16 cellular contexts compared by ENCODE assay signal in genomic region chr3:184491011-184491576, GRCh38.
DNase-seq lines count a peak whose midpoint lies in the region; ATAC-seq and TF ChIP-seq lines count a peak whose summit lies in the region.
"Had no signal": no experiment of that assay in that cellular context is flagged by ENCODE, and none has a peak within 500 bp of the region (broad histone marks: within the 10 kb centered on the region; RNA-seq: fewer than 3 reads in every experiment).

No MANE protein-coding gene starts in this region.

- no peak for DNase-seq in stimulated activated naive CD8-positive, alpha-beta T cell treated with anti-CD3 and anti-CD28 coated beads, Interleukin-15, amount 100 ng/mL, for 72 hours
- no peak for DNase-seq in stimulated activated naive CD8-positive, alpha-beta T cell treated with anti-CD3 and anti-CD28 coated beads, Interleukin-15, Interleukin-2, amounts not matched to agents 100 U/mL and 50 U/mL, for 24 hours
- DNase-seq in body of pancreas = peak in 3 of 4 donors; percentile 17 to 20 (median 17)
- DNase-seq in lower lobe of right lung = peak; percentile 66
- no peak for DNase-seq in NK-92 treated with Interleukin-12 subunit alpha and Interleukin-12 subunit beta, amount 100 ng/mL, for 24 hours (lab: John Stamatoyannopoulos, UW)
- DNase-seq in SJCRH30 = no peak
- DNase-seq in NCI-H2171 (lab: John Stamatoyannopoulos, UW) = no peak
- DNase-seq: activated naive CD8-positive, alpha-beta T cell treated with anti-CD3 and anti-CD28 coated beads for 36 hours; cerebellar nuclear complex; heart left ventricle; T-cell had no signal

- H3K27ac Mint-ChIP-seq in stimulated activated naive CD8-positive, alpha-beta T cell treated with anti-CD3 and anti-CD28 coated beads, Interleukin-15, amount 100 ng/mL, for 72 hours = no peak overlapping the region
- H3K27ac Mint-ChIP-seq: activated naive CD8-positive, alpha-beta T cell treated with anti-CD3 and anti-CD28 coated beads for 36 hours; T-cell had no signal

- H3K4me3 ChIP-seq in body of pancreas (no peak overlapping the region), lower lobe of right lung (peak overlapping the region; percentile 28), urinary bladder (ENCODE audit: low read depth, low read length) (peak overlapping the region; percentile 0), SJCRH30 (no peak overlapping the region)
- H3K4me3 ChIP-seq: heart left ventricle, thoracic aorta had no signal

- intact Hi-C loops in body of pancreas (cut with DNase I) = no loop called here
- intact Hi-C loops in lower lobe of right lung (cut with DNase I) = no loop called here

- H3K9me3 Mint-ChIP-seq in stimulated activated naive CD8-positive, alpha-beta T cell treated with anti-CD3 and anti-CD28 coated beads, Interleukin-15, amount 100 ng/mL, for 72 hours = no peaks in the 10 kb centered on the region
- H3K9me3 Mint-ChIP-seq: activated naive CD8-positive, alpha-beta T cell treated with anti-CD3 and anti-CD28 coated beads for 36 hours; T-cell had no signal

- no peaks in the 10 kb centered on the region for H3K9me3 ChIP-seq in body of pancreas
- H3K9me3 ChIP-seq in lower lobe of right lung = no peaks in the 10 kb centered on the region
- H3K9me3 ChIP-seq in SJCRH30 (replicated peaks) = no peaks in the 10 kb centered on the region
- H3K9me3 ChIP-seq: heart left ventricle, thoracic aorta had no signal

- H3K27me3 Mint-ChIP-seq in stimulated activated naive CD8-positive, alpha-beta T cell treated with anti-CD3 and anti-CD28 coated beads, Interleukin-15, amount 100 ng/mL, for 72 hours = peaks cover 73% of the 10 kb centered on the region

- no peak overlapping the region for H3K4me3 Mint-ChIP-seq in stimulated activated naive CD8-positive, alpha-beta T cell treated with anti-CD3 and anti-CD28 coated beads, Interleukin-15, amount 100 ng/mL, for 72 hours
- H3K4me3 Mint-ChIP-seq: activated naive CD8-positive, alpha-beta T cell treated with anti-CD3 and anti-CD28 coated beads for 36 hours; neural crest cell had no signal

- no peak for TF ChIP-seq CTCF in body of pancreas (IDR thresholded peaks at IDR 0.05)
- TF ChIP-seq CTCF in lower lobe of right lung (IDR thresholded peaks at IDR 0.05) = no peak

- H3K4me1 ChIP-seq in body of pancreas = peaks cover 18% of the 10 kb centered on the region
- H3K4me1 ChIP-seq in lower lobe of right lung = peaks cover 14% of the 10 kb centered on the region
- H3K4me1 ChIP-seq in urinary bladder (ENCODE audit: insufficient read depth) = peaks cover 2% of the 10 kb centered on the region
- peaks cover 32% of the 10 kb centered on the region for H3K4me1 ChIP-seq in SJCRH30

- H3K27ac ChIP-seq in body of pancreas (no peak overlapping the region), lower lobe of right lung (peak overlapping the region; percentile 65), urinary bladder (ENCODE audit: low read depth) (no peak overlapping the region), SJCRH30 (no peak overlapping the region)
- H3K27ac ChIP-seq: heart left ventricle, thoracic aorta had no signal

- H3K27me3 ChIP-seq in body of pancreas = peaks cover 0 to 7% of the 10 kb centered on the region in 2 donors
- peaks cover 25% of the 10 kb centered on the region for H3K27me3 ChIP-seq in lower lobe of right lung (ENCODE audit: low read depth)
- no peaks in the 10 kb centered on the region for H3K27me3 ChIP-seq in SJCRH30

- H3K36me3 ChIP-seq in body of pancreas (replicated peaks in 1 of 2; ENCODE audit: insufficient read depth in 1 of 2, low read depth in 2 of 2) = no peaks in the 10 kb centered on the region
- H3K36me3 ChIP-seq in lower lobe of right lung = no peaks in the 10 kb centered on the region
- no peaks in the 10 kb centered on the region for H3K36me3 ChIP-seq in urinary bladder (ENCODE audit: insufficient read depth)
- H3K36me3 ChIP-seq in SJCRH30 = no peaks in the 10 kb centered on the region
- H3K36me3 ChIP-seq: heart left ventricle, thoracic aorta had no signal

- WGBS in body of pancreas, 2 donors = 11 to 18% methylated on average over 9 to 31 of the region's 31 CpGs
- 26% methylated on average over 31 of the region's 31 CpGs for WGBS in urinary bladder

- peaks cover 8% of the 10 kb centered on the region for H3K4me1 Mint-ChIP-seq in stimulated activated naive CD8-positive, alpha-beta T cell treated with anti-CD3 and anti-CD28 coated beads, Interleukin-15, amount 100 ng/mL, for 72 hours
- H3K4me1 Mint-ChIP-seq: neural crest cell had no signal

- TF ChIP-seq POLR2A in body of pancreas (IDR thresholded peaks at IDR 0.05) = no peak

- ATAC-seq in stimulated activated naive CD8-positive, alpha-beta T cell treated with anti-CD3 and anti-CD28 coated beads, Interleukin-15, amount 100 ng/mL, for 72 hours = peak; percentile 49
- no peak for ATAC-seq in stimulated activated naive CD8-positive, alpha-beta T cell treated with anti-CD3 and anti-CD28 coated beads, Interleukin-15, Interleukin-2, amounts not matched to agents 100 U/mL and 50 U/mL, for 24 hours
- no peak for ATAC-seq in body of pancreas
- peak; percentile 91 to 97 for ATAC-seq in lower lobe of right lung
- ATAC-seq: activated CD4-positive, CD25-positive, alpha-beta regulatory T cell treated with anti-CD3 and anti-CD28 coated beads, Interleukin-2, amount 50 U/mL, for 24 hours; HCT116; heart left ventricle; T-cell had no signal

Comparison
In these comparisons a context has a peak if more than half of its experiments do, and no peak if none do; other contexts are left out.
1. ATAC-seq: peak in stimulated activated naive CD8-positive, alpha-beta T cell treated with anti-CD3 and anti-CD28 coated beads, Interleukin-15, amount 100 ng/mL, for 72 hours (single experiment) and lower lobe of right lung (2 of 2); none in stimulated activated naive CD8-positive, alpha-beta T cell treated with anti-CD3 and anti-CD28 coated beads, Interleukin-15, Interleukin-2, amounts not matched to agents 100 U/mL and 50 U/mL, for 24 hours (single experiment) and body of pancreas (single experiment).
2. DNase-seq: peak in body of pancreas (3 of 4) and lower lobe of right lung (single experiment); none in stimulated activated naive CD8-positive, alpha-beta T cell treated with anti-CD3 and anti-CD28 coated beads, Interleukin-15, amount 100 ng/mL, for 72 hours (0 of 2), stimulated activated naive CD8-positive, alpha-beta T cell treated with anti-CD3 and anti-CD28 coated beads, Interleukin-15, Interleukin-2, amounts not matched to agents 100 U/mL and 50 U/mL, for 24 hours (single experiment), NK-92 treated with Interleukin-12 subunit alpha and Interleukin-12 subunit beta, amount 100 ng/mL, for 24 hours (single experiment), SJCRH30 (0 of 2) and NCI-H2171 (single experiment).
3. H3K4me3 ChIP-seq: peak in lower lobe of right lung (single experiment) and urinary bladder (single experiment); none in body of pancreas (0 of 2) and SJCRH30 (single experiment).